Comparison of ENCODE assay signal across 18 cellular contexts in genomic region chr1:112450773-112451172, GRCh38. TPM values are rescaled to one million over a fixed set of nuclear protein-coding genes. Genes with fewer than 3 reads are reported as not detected.
DNase-seq lines count a peak whose midpoint lies in the region; ATAC-seq and TF ChIP-seq lines count a peak whose summit lies in the region.
"Had no signal": no experiment of that assay in that cellular context is flagged by ENCODE, and none has a peak within 500 bp of the region (broad histone marks: within the 10 kb centered on the region; RNA-seq: fewer than 3 reads in every experiment).

No MANE protein-coding gene starts in this region.

- intact Hi-C loops in body of pancreas (cut with DNase I) = no loop called here
- intact Hi-C loops in left lung (cut with DNase I) = no loop called here

- H3K36me3 ChIP-seq in body of pancreas (replicated peaks in 1 of 2; ENCODE audit: insufficient read depth in 1 of 2, low read depth in 2 of 2) (peaks cover 4 to 5% of the 10 kb centered on the region in 2 donors), left lung (peaks cover 0 to 23% of the 10 kb centered on the region in 2 donors), smooth muscle cell (ENCODE audit: low read depth) (peaks cover 4% of the 10 kb centered on the region)

- H2AFZ ChIP-seq in smooth muscle cell (ENCODE audit: low read depth) = no peak overlapping the region
- H2AFZ ChIP-seq: GM23338 had no signal

- no peaks in the 10 kb centered on the region for H3K9me3 ChIP-seq in body of pancreas
- no peaks in the 10 kb centered on the region for H3K9me3 ChIP-seq in left lung
- H3K9me3 ChIP-seq in smooth muscle cell (replicated peaks; ENCODE audit: low read depth) = no peaks in the 10 kb centered on the region
- H3K9me3 ChIP-seq: BLaER1 had no signal

- TF ChIP-seq CTCF in HFFc6 (IDR thresholded peaks at IDR 0.05) = no peak
- no peak for TF ChIP-seq CTCF in body of pancreas (IDR thresholded peaks at IDR 0.05)
- TF ChIP-seq CTCF in left lung (IDR thresholded peaks at IDR 0.05) = no peak
- TF ChIP-seq CTCF in smooth muscle cell (IDR thresholded peaks at IDR 0.05; ENCODE audit: borderline replicate concordance, insufficient read depth, poor library complexity, severe bottlenecking) = no peak

- H3K79me2 ChIP-seq in smooth muscle cell (ENCODE audit: low read depth) = peaks cover 10% of the 10 kb centered on the region

- ATAC-seq in body of pancreas (peak; percentile 75), left lung (peak; percentile 24), GM19452 (IDR thresholded peaks at IDR 0.05; ENCODE audit: unreplicated experiment) (no peak), GM21737 (IDR thresholded peaks at IDR 0.05; ENCODE audit: unreplicated experiment) (no peak)
- ATAC-seq: GM23338, HCT116 had no signal

- H3K4me3 ChIP-seq in body of pancreas = no peak overlapping the region
- no peak overlapping the region for H3K4me3 ChIP-seq in left lung
- H3K4me3 ChIP-seq in smooth muscle cell = no peak overlapping the region
- H3K4me3 ChIP-seq: BLaER1, GM23338 had no signal

- H3K4me2 ChIP-seq in smooth muscle cell = no peak overlapping the region
- H3K4me2 ChIP-seq: BLaER1, GM23338 had no signal

- H3K36me3 Mint-ChIP-seq in HFFc6 (ENCODE audit: low read depth) = peaks cover 14% of the 10 kb centered on the region
- H3K36me3 Mint-ChIP-seq: CD8-positive, alpha-beta memory T cell had no signal

- DNase-seq in HFFc6 (no peak), body of pancreas (no peak), left lung (no peak), smooth muscle cell (lab: John Stamatoyannopoulos, UW; ENCODE audit: unreplicated experiment) (no peak), COR-L47 (lab: John Stamatoyannopoulos, UW) (no peak)
- DNase-seq: Calu3; CD4-positive, alpha-beta T cell; CD8-positive, alpha-beta memory T cell; DMS79 treated with DMSO at 0.1 percent for 48 hours; GF-D8; H9 had no signal

- H3K4me3 Mint-ChIP-seq in HFFc6 = no peak overlapping the region
- H3K4me3 Mint-ChIP-seq: B cell; CD4-positive, alpha-beta T cell; CD8-positive, alpha-beta memory T cell; GM23338; H9 had no signal

- H3K4me1 Mint-ChIP-seq in HFFc6 (ENCODE audit: low read depth) = peaks cover 59% of the 10 kb centered on the region
- H3K4me1 Mint-ChIP-seq: B cell; CD8-positive, alpha-beta memory T cell; GM23338 had no signal

- H3K27me3 ChIP-seq in body of pancreas (no peaks in the 10 kb centered on the region), left lung (no peaks in the 10 kb centered on the region), smooth muscle cell (ENCODE audit: low read depth) (no peaks in the 10 kb centered on the region)
- H3K27me3 ChIP-seq: BLaER1 had no signal

- peaks cover 66% of the 10 kb centered on the region for H4K20me1 ChIP-seq in smooth muscle cell (ENCODE audit: low read depth)
- H4K20me1 ChIP-seq: BLaER1 had no signal

- H3K4me1 ChIP-seq in body of pancreas (peaks cover 11% of the 10 kb centered on the region), left lung (peaks cover 18 to 21% of the 10 kb centered on the region in 2 donors), smooth muscle cell (ENCODE audit: low read depth) (peaks cover 6% of the 10 kb centered on the region)
- H3K4me1 ChIP-seq: BLaER1 had no signal

- TF ChIP-seq POLR2A in body of pancreas (IDR thresholded peaks at IDR 0.05) = no peak

- H3K9me3 Mint-ChIP-seq in HFFc6 = no peaks in the 10 kb centered on the region
- H3K9me3 Mint-ChIP-seq: CD4-positive, alpha-beta T cell; CD8-positive, alpha-beta memory T cell; GM23338; H9 had no signal

- peak overlapping the region in 2 of 4 donors; percentile 24 to 56 for H3K27ac ChIP-seq in body of pancreas
- no peak overlapping the region for H3K27ac ChIP-seq in left lung
- H3K27ac ChIP-seq in smooth muscle cell (ENCODE audit: low read depth) = peak overlapping the region; percentile 28
- H3K27ac ChIP-seq: BLaER1, C4-2B had no signal

- peaks cover 6% of the 10 kb centered on the region for H3F3A ChIP-seq in smooth muscle cell (ENCODE audit: low read depth)

- no peak overlapping the region for H3K9ac ChIP-seq in smooth muscle cell (ENCODE audit: low read depth)
- H3K9ac ChIP-seq: BLaER1 had no signal

- H3K27ac Mint-ChIP-seq in HFFc6 = peak overlapping the region; percentile 31
- H3K27ac Mint-ChIP-seq: B cell; CD4-positive, alpha-beta T cell; GM23338; H9 had no signal

- no peaks in the 10 kb centered on the region; the same call in 1 of the 2 replicates for H3K27me3 Mint-ChIP-seq in HFFc6 (ENCODE audit: insufficient read depth)
- H3K27me3 Mint-ChIP-seq: CD4-positive, alpha-beta T cell had no signal

RNA-seq across cellular contexts. Expression of gene CTTNBP2NL, which starts 54.8 kb away (rescaled TPM):
- 10 to 100 TPM; 71.9 to 80.8 (median 76.5) TPM for total RNA-seq in HFFc6 (2021; fragmentation: NEBNext Ultra II Directional; extraction: Animal tissue kit (Norgen Biotek cat#: 25700))
- total RNA-seq in body of pancreas (10 to 100 TPM in 1 of 2 donors, 1 to 10 TPM in 1; 8.6 to 15.2 TPM), left lung (10 to 100 TPM; 42.3 to 49.2 TPM), smooth muscle cell (19.7 and 22.0 TPM in 2 replicates)
- 10.4 and 24.5 TPM in 2 replicates for polyA plus RNA-seq in smooth muscle cell

RNA-seq across cellular contexts. Expression of gene WNT2B, which starts 58.0 kb away (rescaled TPM):
- total RNA-seq in HFFc6 (2021; fragmentation: NEBNext Ultra II Directional; extraction: Animal tissue kit (Norgen Biotek cat#: 25700)) = 1 to 10 TPM; 1.9 to 3.8 (median 3.5) TPM
- 1 to 10 TPM; 1.6 to 3.9 TPM for total RNA-seq in body of pancreas
- total RNA-seq in left lung = 1 to 10 TPM; 4.5 to 5.3 TPM
- total RNA-seq in smooth muscle cell = 1.8 and 3.5 TPM in 2 replicates
- polyA plus RNA-seq in smooth muscle cell = 0.41 and 1.3 TPM in 2 replicates

Comparison
In these comparisons a context has a peak if more than half of its experiments do, and no peak if none do; other contexts are left out.
1. ATAC-seq: peak in body of pancreas (single experiment) and left lung (single experiment); none in GM19452 (single experiment) and GM21737 (single experiment).